ENCODE assay signal across 8 cellular contexts in the genomic region with DNA sequence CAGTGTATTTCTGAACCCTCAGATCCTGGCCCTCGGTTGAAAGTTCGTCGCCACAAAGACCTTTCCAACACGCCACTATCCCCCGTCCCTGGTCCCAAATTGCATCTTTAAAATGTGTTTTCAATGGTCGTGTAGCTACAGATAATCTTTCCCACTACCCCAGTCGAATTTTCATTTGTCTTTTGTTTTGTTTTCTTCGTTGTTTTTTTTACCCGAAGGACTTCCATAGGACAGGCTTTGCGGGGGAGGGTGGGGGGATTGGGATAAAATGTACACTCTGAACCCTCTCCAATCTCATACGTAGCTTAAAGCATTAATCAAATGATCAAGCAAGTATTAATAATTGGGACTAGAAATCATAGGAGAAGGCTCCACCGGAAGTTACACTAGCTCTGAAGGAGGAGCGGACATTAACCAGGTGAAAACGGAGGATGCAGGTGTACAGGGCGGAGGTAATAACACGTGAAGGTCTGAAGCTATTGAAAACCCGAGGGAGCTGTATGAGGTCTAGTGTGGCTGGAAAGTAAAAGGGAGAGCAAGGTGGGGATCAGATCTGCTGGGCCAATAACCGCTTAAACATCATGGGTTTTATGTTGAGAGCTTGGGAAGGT. TPM values are rescaled to one million over a fixed set of nuclear protein-coding genes. Genes with fewer than 3 reads are reported as not detected.
DNase-seq lines count a peak whose midpoint lies in the region; ATAC-seq and TF ChIP-seq lines count a peak whose summit lies in the region.

No MANE protein-coding gene starts in this region.

- H3K9ac ChIP-seq in SU-DHL-6 (ENCODE audit: low read length), result peak overlapping the region; percentile 94

- H3K4me1 Mint-ChIP-seq in CD8-positive, alpha-beta memory T cell, result peaks cover 7 to 36% (median 29%) of the 10 kb centered on the region in 3 donors

- H3K4me1 ChIP-seq in CD8-positive, alpha-beta memory T cell (ENCODE audit: insufficient read depth, low read length), result peaks cover 21% of the 10 kb centered on the region

- peak overlapping the region; percentile 99 for H3K4me2 ChIP-seq in SU-DHL-6 (ENCODE audit: low read depth, low read length, poor library complexity, severe bottlenecking)

- no peaks in the 10 kb centered on the region for H3K9me3 Mint-ChIP-seq in CD8-positive, alpha-beta memory T cell

- DNase-seq in CD8-positive, alpha-beta memory T cell, result peak in 3 of 5 donors; percentile 14 to 45 (median 40)
- DNase-seq in HuH-7 (ENCODE audit: low spot score) (peak; percentile 28), germinal center (ENCODE audit: low spot score) (peak; percentile 47), cerebellar nuclear complex (lab: John Stamatoyannopoulos, UW) (no peak)
- DNase-seq in stimulated activated CD4-positive, alpha-beta T cell treated with anti-CD3 and anti-CD28 coated beads, Interleukin-4, amount 100 ng/mL, for 24 hours, result peak; percentile 24

- POLR2A ChIA-PET in CD8-positive, alpha-beta memory T cell (lab: Charles Lee), result interaction anchor here (0.7 to 3.9 kb wide), 5 partner anchors 11 to 98 kb away, joined by 3 to 45 read pairs (median 3); partner anchors contain the start of gene PHF14

- CTCF ChIA-PET in CD8-positive, alpha-beta memory T cell (lab: Charles Lee), result interaction anchor here (1.0 to 1.5 kb wide), 6 partner anchors 11 to 52 kb away, joined by 3 to 5 read pairs (median 4); partner anchors contain the start of gene PHF14

- no peaks in the 10 kb centered on the region for H3K9me2 ChIP-seq in SU-DHL-6 (replicated peaks; ENCODE audit: insufficient read depth, low read length)

- peak overlapping the region; percentile 90 for H3K27ac ChIP-seq in CD8-positive, alpha-beta memory T cell (ENCODE audit: low read depth, low read length)
- H3K27ac ChIP-seq in SU-DHL-6 (ENCODE audit: low read depth, low read length), result peak overlapping the region; percentile 94

- H3K36me3 ChIP-seq in CD8-positive, alpha-beta memory T cell (ENCODE audit: insufficient read depth, low read length), result no peaks in the 10 kb centered on the region
- H3K36me3 ChIP-seq in SU-DHL-6 (ENCODE audit: low read length), result peaks cover 15% of the 10 kb centered on the region

- ATAC-seq in GM19023 (IDR thresholded peaks at IDR 0.05; ENCODE audit: unreplicated experiment) (no peak), GM21786 (IDR thresholded peaks at IDR 0.05; ENCODE audit: unreplicated experiment) (no peak)

- peak overlapping the region; percentile 90 for H3K4me3 ChIP-seq in CD8-positive, alpha-beta memory T cell (ENCODE audit: low read length)
- peak overlapping the region; percentile 92 for H3K4me3 ChIP-seq in SU-DHL-6 (ENCODE audit: insufficient read depth, low read length, poor library complexity, severe bottlenecking)

- H3K27ac Mint-ChIP-seq in CD8-positive, alpha-beta memory T cell, result no peak overlapping the region

- no peaks in the 10 kb centered on the region for H3K27me3 ChIP-seq in CD8-positive, alpha-beta memory T cell (ENCODE audit: insufficient read depth, low read length, poor library complexity, severe bottlenecking)
- H3K27me3 ChIP-seq in SU-DHL-6 (ENCODE audit: low read length), result no peaks in the 10 kb centered on the region

- TF ChIP-seq CTCF in SU-DHL-6 (IDR thresholded peaks at IDR 0.05; ENCODE audit: insufficient read depth, low read length, poor library complexity, severe bottlenecking), result no peak

- peak overlapping the region; percentile 84 for H2AFZ ChIP-seq in SU-DHL-6 (ENCODE audit: low read depth, low read length, severe bottlenecking)

- H3K9me3 ChIP-seq in CD8-positive, alpha-beta memory T cell (ENCODE audit: low read length), result no peaks in the 10 kb centered on the region
- no peaks in the 10 kb centered on the region for H3K9me3 ChIP-seq in SU-DHL-6 (ENCODE audit: insufficient read depth, low read length)

- H3K79me2 ChIP-seq in SU-DHL-6 (ENCODE audit: insufficient read depth, low read length), result peaks cover 39% of the 10 kb centered on the region

- no peak overlapping the region for H3K4me3 Mint-ChIP-seq in CD8-positive, alpha-beta memory T cell

- peaks cover 0 to 4% of the 10 kb centered on the region in 2 donors for H3K27me3 Mint-ChIP-seq in CD8-positive, alpha-beta memory T cell

- H3F3A ChIP-seq in SU-DHL-6 (ENCODE audit: insufficient read depth), result peaks cover 25% of the 10 kb centered on the region

- H3K36me3 Mint-ChIP-seq in CD8-positive, alpha-beta memory T cell, result peaks cover 0 to 22% (median 2%) of the 10 kb centered on the region in 3 donors

- peaks cover 19% of the 10 kb centered on the region for H4K20me1 ChIP-seq in SU-DHL-6 (ENCODE audit: low read depth, low read length)

RNA-seq across cellular contexts. Expression of gene PHF14, which starts 32.8 kb away (rescaled TPM):
- 10 to 100 TPM; 35.8 to 38.7 TPM for total RNA-seq in CD8-positive, alpha-beta memory T cell
- 12.7 TPM for polyA plus RNA-seq in CD8-positive, alpha-beta memory T cell

Comparison
In these comparisons a context has a peak if more than half of its experiments do, and no peak if none do; other contexts are left out.
1. DNase-seq: peak in CD8-positive, alpha-beta memory T cell (3 of 5), HuH-7 (single experiment), germinal center (single experiment) and stimulated activated CD4-positive, alpha-beta T cell treated with anti-CD3 and anti-CD28 coated beads, Interleukin-4, amount 100 ng/mL, for 24 hours (single experiment); none in cerebellar nuclear complex (0 of 2).